Comparison of ENCODE assay signal across 11 cellular contexts in the genomic region with DNA sequence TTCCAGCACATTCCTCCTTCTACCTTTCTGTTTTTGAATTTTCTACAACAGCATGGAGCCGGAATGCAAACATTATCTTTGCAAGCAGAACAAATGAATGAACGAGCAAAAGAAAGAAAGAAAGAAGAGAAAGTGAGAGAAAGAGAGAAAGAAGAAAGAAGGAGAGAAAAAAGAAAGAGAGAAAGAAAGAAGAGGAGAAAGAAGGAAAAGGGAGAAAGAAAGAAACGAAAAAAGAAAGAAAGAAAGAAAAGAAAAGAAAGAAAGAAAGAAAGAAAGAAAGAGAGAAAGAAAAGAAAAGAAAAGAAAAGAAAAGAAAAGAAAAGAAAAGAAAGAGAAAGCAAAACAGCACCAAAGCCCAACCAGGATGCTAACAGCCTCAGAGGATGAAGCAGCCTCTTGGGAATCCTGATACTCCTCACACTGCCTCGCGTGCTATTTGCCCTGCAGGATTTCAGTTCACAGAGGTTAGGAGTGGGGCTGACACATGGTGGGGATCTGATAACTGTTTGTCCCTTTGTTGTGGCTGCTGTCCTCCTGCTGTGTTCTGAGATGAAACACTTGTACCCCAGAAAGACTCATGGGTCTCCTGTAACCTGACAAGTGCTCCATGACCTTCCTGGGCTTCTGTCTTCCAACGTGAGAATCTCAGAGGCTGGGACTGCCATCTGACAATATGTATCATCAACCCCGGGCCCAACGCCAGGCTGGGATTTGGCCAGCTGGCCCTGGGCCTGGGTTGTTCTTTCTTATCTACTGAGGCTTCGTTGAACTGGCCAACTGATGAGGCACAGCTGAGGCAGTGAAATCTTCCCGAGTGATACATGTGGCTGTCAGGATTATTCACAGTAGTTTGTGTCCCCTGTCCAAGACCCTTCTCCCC.
A peak's percentile ranks its signal among the peaks of the same experiment; 100 is the strongest.
DNase-seq lines count a peak whose midpoint lies in the region; ATAC-seq, FAIRE-seq and TF ChIP-seq lines count a peak whose summit lies in the region.
"Had no signal": no experiment of that assay in that cellular context is flagged by ENCODE, and none has a peak within 500 bp of the region (broad histone marks: within the 10 kb centered on the region; RNA-seq: fewer than 3 reads in every experiment).

No MANE protein-coding gene starts in this region.

- intact Hi-C loops in left lung (cut with DNase I), result no loop called here

- POLR2A ChIA-PET in A549 (lab: Yijun Ruan, JAX), result no interaction called here

- H3K27me3 Mint-ChIP-seq in glutamatergic neuron (ENCODE audit: unreplicated experiment), result peaks cover 2% of the 10 kb centered on the region
- peaks cover 13% of the 10 kb centered on the region for H3K27me3 Mint-ChIP-seq in stimulated activated naive CD8-positive, alpha-beta T cell treated with anti-CD3 and anti-CD28 coated beads, Interleukin-15, amount 100 ng/mL, for 72 hours

- no peak for TF ChIP-seq RAD21 in A549 (conservative IDR thresholded peaks at IDR 0.05 in 1 of 2, IDR thresholded peaks at IDR 0.05 in 1 of 2)

- peak overlapping the region; percentile 31; the same call in 1 of the 3 replicates for H3K4me2 ChIP-seq in A549
- peak overlapping the region; percentile 29 for H3K4me2 ChIP-seq in KMS-11

- peaks cover 9% of the 10 kb centered on the region for H3K36me3 Mint-ChIP-seq in glutamatergic neuron (ENCODE audit: unreplicated experiment)

- H2AFZ ChIP-seq in KMS-11 (ENCODE audit: low read depth), result peak overlapping the region; percentile 46; the same call in 1 of the 2 replicates

- H3K4me1 ChIP-seq in A549, result no peaks in the 10 kb centered on the region
- peaks cover 25% of the 10 kb centered on the region for H3K4me1 ChIP-seq in KMS-11 (ENCODE audit: low read depth, poor library complexity, severe bottlenecking)
- H3K4me1 ChIP-seq in left lung, result no peaks in the 10 kb centered on the region
- H3K4me1 ChIP-seq: Caco-2 had no signal

- H3K27me3 ChIP-seq in KMS-11 (ENCODE audit: insufficient read depth, low read depth), result no peaks in the 10 kb centered on the region
- no peaks in the 10 kb centered on the region for H3K27me3 ChIP-seq in left lung

- no peaks in the 10 kb centered on the region for H3K36me3 ChIP-seq in KMS-11 (ENCODE audit: insufficient read depth)
- H3K36me3 ChIP-seq in left lung, result no peaks in the 10 kb centered on the region

- peak; percentile 64 to 66; a peak in 4 of 6 replicates for ATAC-seq in A549
- ATAC-seq in left lung, result peak; percentile 69
- no peak for ATAC-seq in stimulated activated naive CD8-positive, alpha-beta T cell treated with anti-CD3 and anti-CD28 coated beads, Interleukin-15, amount 100 ng/mL, for 72 hours

- peaks cover 7% of the 10 kb centered on the region for H3K9me3 Mint-ChIP-seq in glutamatergic neuron (ENCODE audit: unreplicated experiment)
- H3K9me3 Mint-ChIP-seq in stimulated activated naive CD8-positive, alpha-beta T cell treated with anti-CD3 and anti-CD28 coated beads, Interleukin-15, amount 100 ng/mL, for 72 hours, result peaks cover 9 to 14% of the 10 kb centered on the region in 2 donors

- DNase-seq in A549 (ENCODE audit: low read depth in 1 of 2, low spot score in 1 of 2), result peak in 1 of 2 experiments; percentile 5
- peak; percentile 30 for DNase-seq in astrocyte of the spinal cord (ENCODE audit: low read depth, low spot score)
- no peak for DNase-seq in left lung
- DNase-seq in glutamatergic neuron, result no peak
- DNase-seq in ACHN, result no peak
- no peak for DNase-seq in stimulated activated naive CD8-positive, alpha-beta T cell treated with anti-CD3 and anti-CD28 coated beads, Interleukin-15, amount 100 ng/mL, for 72 hours
- no peak for DNase-seq in effector CD4-positive, alpha-beta T cell
- DNase-seq: activated CD8-positive, alpha-beta memory T cell treated with anti-CD3 and anti-CD28 coated beads for 24 hours; Caco-2; NCI-H2107 had no signal

- no peak overlapping the region for H3K4me3 ChIP-seq in A549
- H3K4me3 ChIP-seq in KMS-11 (IDR thresholded peaks at IDR 0.05; ENCODE audit: insufficient read depth, low read depth, low read length), result no peak overlapping the region
- H3K4me3 ChIP-seq in astrocyte of the spinal cord (ENCODE audit: low read depth, low read length), result no peak overlapping the region
- H3K4me3 ChIP-seq in left lung, result no peak overlapping the region

- H4K20me1 ChIP-seq in KMS-11 (ENCODE audit: insufficient read depth), result no peaks in the 10 kb centered on the region

- H3K27ac ChIP-seq in A549, result no peak overlapping the region
- peak overlapping the region; percentile 68 for H3K27ac ChIP-seq in KMS-11
- H3K27ac ChIP-seq in left lung, result no peak overlapping the region

- peaks cover 8% of the 10 kb centered on the region; the same call in 1 of the 3 replicates for H3K9me3 ChIP-seq in A549
- H3K9me3 ChIP-seq in left lung, result peaks cover 0 to 8% of the 10 kb centered on the region in 2 donors
- H3K9me3 ChIP-seq: Caco-2 had no signal

- WGBS in A549 (ENCODE audit: missing lambda C conversion rate), result 20% methylated on average over 10 of the region's 10 CpGs

- H3K9ac ChIP-seq in KMS-11, result no peak overlapping the region

- no peak for TF ChIP-seq POLR2A in A549 (IDR thresholded peaks at IDR 0.05; ENCODE audit: low read length)

- FAIRE-seq in A549 (lab: Jason Lieb, UNC), result no peak

- TF ChIP-seq EP300 in A549 (IDR thresholded peaks at IDR 0.05), result no peak

- in situ Hi-C loops in astrocyte of the spinal cord (cut with HindIII; ENCODE audit: low sequenced_read_pairs) (no loop called here), ACHN (cut with HindIII; ENCODE audit: low pct_ligation_motif_present, low pct_unique_long_range_greater_than_20kb, low sequenced_read_pairs) (no loop called here)

- CTCF ChIA-PET in A549 (lab: Yijun Ruan, JAX), result interaction anchor here (0.6 kb wide), 1 partner anchor 119 kb away, joined by 3 read pairs; no protein-coding TSS in a partner anchor

- H3K4me1 Mint-ChIP-seq in glutamatergic neuron (ENCODE audit: low read depth, unreplicated experiment), result peaks cover 24% of the 10 kb centered on the region
- H3K4me1 Mint-ChIP-seq in stimulated activated naive CD8-positive, alpha-beta T cell treated with anti-CD3 and anti-CD28 coated beads, Interleukin-15, amount 100 ng/mL, for 72 hours, result peaks cover 5% of the 10 kb centered on the region

- TF ChIP-seq CTCF in A549 (IDR thresholded peaks at IDR 0.05), result no peak
- TF ChIP-seq CTCF in KMS-11 (conservative IDR thresholded peaks at IDR 0.05; ENCODE audit: low read depth, low read length), result no peak
- no peak for TF ChIP-seq CTCF in astrocyte of the spinal cord (IDR thresholded peaks at IDR 0.05; ENCODE audit: low read depth, low read length)
- no peak for TF ChIP-seq CTCF in left lung (IDR thresholded peaks at IDR 0.05)
- TF ChIP-seq CTCF in glutamatergic neuron (IDR thresholded peaks at IDR 0.05; ENCODE audit: partially characterized antibody, unreplicated experiment), result no peak

- no peaks in the 10 kb centered on the region for H3K79me2 ChIP-seq in KMS-11 (ENCODE audit: insufficient read depth, low read depth)

- H3K4me3 Mint-ChIP-seq in glutamatergic neuron (ENCODE audit: unreplicated experiment), result no peak overlapping the region
- no peak overlapping the region for H3K4me3 Mint-ChIP-seq in stimulated activated naive CD8-positive, alpha-beta T cell treated with anti-CD3 and anti-CD28 coated beads, Interleukin-15, amount 100 ng/mL, for 72 hours

- no peak overlapping the region for H3K27ac Mint-ChIP-seq in glutamatergic neuron (ENCODE audit: unreplicated experiment)
- H3K27ac Mint-ChIP-seq in stimulated activated naive CD8-positive, alpha-beta T cell treated with anti-CD3 and anti-CD28 coated beads, Interleukin-15, amount 100 ng/mL, for 72 hours, result no peak overlapping the region

TF ChIP-seq in A549, 52 proteins besides CTCF, POLR2A, EP300 and RAD21:
- no peak for TF ChIP-seq CBX8 (IDR thresholded peaks at IDR 0.05)
- TF ChIP-seq EHF (CRISPR knock-in tag; IDR thresholded peaks at IDR 0.05), result no peak
- no peak for TF ChIP-seq NR3C1 (IDR thresholded peaks at IDR 0.05)
- no peak for TF ChIP-seq HEYL (CRISPR knock-in tag; IDR thresholded peaks at IDR 0.05)
- TF ChIP-seq MAZ (IDR thresholded peaks at IDR 0.05; ENCODE audit: borderline replicate concordance, low read depth, low read length), result no peak
- TF ChIP-seq CBX2 (IDR thresholded peaks at IDR 0.05; ENCODE audit: borderline replicate concordance, low read depth), result no peak
- no peak for TF ChIP-seq ESRRA (IDR thresholded peaks at IDR 0.05; ENCODE audit: borderline replicate concordance, low read length)
- TF ChIP-seq, protein P1, sequence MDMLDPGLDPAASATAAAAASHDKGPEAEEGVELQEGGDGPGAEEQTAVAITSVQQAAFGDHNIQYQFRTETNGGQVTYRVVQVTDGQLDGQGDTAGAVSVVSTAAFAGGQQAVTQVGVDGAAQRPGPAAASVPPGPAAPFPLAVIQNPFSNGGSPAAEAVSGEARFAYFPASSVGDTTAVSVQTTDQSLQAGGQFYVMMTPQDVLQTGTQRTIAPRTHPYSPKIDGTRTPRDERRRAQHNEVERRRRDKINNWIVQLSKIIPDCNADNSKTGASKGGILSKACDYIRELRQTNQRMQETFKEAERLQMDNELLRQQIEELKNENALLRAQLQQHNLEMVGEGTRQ (IDR thresholded peaks at IDR 0.05), result no peak
- TF ChIP-seq MYC (IDR thresholded peaks at IDR 0.05; ENCODE audit: borderline replicate concordance, low read length), result no peak
- TF ChIP-seq RNF2 (IDR thresholded peaks at IDR 0.05; ENCODE audit: borderline replicate concordance, low read depth), result no peak
- TF ChIP-seq, protein P2, sequence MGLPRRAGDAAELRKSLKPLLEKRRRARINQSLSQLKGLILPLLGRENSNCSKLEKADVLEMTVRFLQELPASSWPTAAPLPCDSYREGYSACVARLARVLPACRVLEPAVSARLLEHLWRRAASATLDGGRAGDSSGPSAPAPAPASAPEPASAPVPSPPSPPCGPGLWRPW (IDR thresholded peaks at IDR 0.05), result no peak
- TF ChIP-seq ELK1 (IDR thresholded peaks at IDR 0.05; ENCODE audit: low read depth, low read length), result no peak
- TF ChIP-seq TFCP2L1 (CRISPR knock-in tag; IDR thresholded peaks at IDR 0.05), result no peak
- TF ChIP-seq NFE2L2 (conservative IDR thresholded peaks at IDR 0.05; ENCODE audit: low read length), result no peak
TF ChIP-seq in A549: peak in this region for 0.
